ENCODE assay signal across 31 cellular contexts in the genomic region with DNA sequence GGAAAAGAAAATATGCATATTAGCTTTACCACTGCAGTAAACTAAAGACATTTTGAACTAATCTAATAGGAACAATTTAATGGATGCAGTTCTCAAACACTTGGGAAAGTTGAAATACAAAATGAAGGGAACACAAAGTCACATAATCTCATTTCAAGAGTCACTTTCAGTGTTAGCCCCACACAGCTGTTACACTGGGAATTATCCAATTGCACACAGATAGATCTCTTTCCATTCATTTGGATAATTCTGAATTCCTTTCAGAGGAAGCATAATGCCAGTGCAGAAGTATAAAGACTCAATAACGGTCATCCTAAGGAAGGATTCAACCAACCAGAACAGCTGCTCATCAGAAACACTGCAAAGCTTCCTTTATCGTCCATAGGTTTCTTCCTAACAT.
"Had no signal": no experiment of that assay in that cellular context is flagged by ENCODE, and none has a peak within 500 bp of the region (broad histone marks: within the 10 kb centered on the region; RNA-seq: fewer than 3 reads in every experiment).

No MANE protein-coding gene starts in this region.

- H3K27me3 ChIP-seq: ascending aorta, body of pancreas, Peyer's patch, SJSA1 had no signal

- DNase-seq: activated CD4-positive, alpha-beta T cell treated with anti-CD3 and anti-CD28 coated beads for 48 hours; activated CD4-positive, alpha-beta T cell treated with anti-CD3 and anti-CD28 coated beads, Interleukin-2, amount 50 U/mL, for 4 hours; activated CD4-positive, CD25-positive, alpha-beta regulatory T cell treated with anti-CD3 and anti-CD28 coated beads, Interleukin-2, amount 50 U/mL, for 72 hours; activated effector memory CD4-positive, alpha-beta T cell treated with anti-CD3 and anti-CD28 coated beads, Interleukin-2, amount 50 U/mL, for 16 hours; activated naive CD4-positive, alpha-beta T cell treated with Interleukin-2 at 50 U/mL for 16 hours; activated naive CD8-positive, alpha-beta T cell treated with anti-CD3 and anti-CD28 coated beads, Interleukin-2, amount 50 U/mL, for 24 hours; activated T-cell treated with anti-CD3 and anti-CD28 coated beads, Interleukin-2, amount 50 U/mL, for 4 hours; amniotic stem cell; body of pancreas; Kasumi-1; KBM-7; NCI-H1105 treated with DMSO at 0.1 percent for 48 hours; NCI-H1436 treated with DMSO at 0.1 percent for 48 hours; NCI-H187; NCI-H2081; NCI-H2171; NCI-H2227 treated with DMSO at 0.1 percent for 48 hours; NCI-H446 treated with DMSO at 0.1 percent for 48 hours; NCI-H524 treated with DMSO at 0.1 percent for 48 hours; NCI-H774; NK-92 treated with Interleukin-12 subunit alpha and Interleukin-12 subunit beta, amount 100 ng/mL, for 24 hours; OCI-M1; Peyer's patch; Right ventricle myocardium superior; SW 1271 had no signal

- H3K27ac ChIP-seq: ascending aorta, body of pancreas, Peyer's patch, RWPE1, SJSA1 had no signal

- ATAC-seq: activated naive CD4-positive, alpha-beta T cell treated with anti-CD3 and anti-CD28 coated beads, Interleukin-2, amount 50 U/mL, for 72 hours; activated naive CD8-positive, alpha-beta T cell treated with anti-CD3 and anti-CD28 coated beads, Interleukin-2, amount 50 U/mL, for 24 hours; activated T-cell treated with anti-CD3 and anti-CD28 coated beads, Interleukin-2, amount 50 U/mL, for 4 hours; body of pancreas; SK-N-SH treated with all-trans-retinoic acid at 6 μM for 48 hours; WTC11 had no signal

- H3K4me3 ChIP-seq: ascending aorta, body of pancreas, Peyer's patch, SJSA1 had no signal
